Comparison of ENCODE assay signal across 1 cellular context in the genomic region with DNA sequence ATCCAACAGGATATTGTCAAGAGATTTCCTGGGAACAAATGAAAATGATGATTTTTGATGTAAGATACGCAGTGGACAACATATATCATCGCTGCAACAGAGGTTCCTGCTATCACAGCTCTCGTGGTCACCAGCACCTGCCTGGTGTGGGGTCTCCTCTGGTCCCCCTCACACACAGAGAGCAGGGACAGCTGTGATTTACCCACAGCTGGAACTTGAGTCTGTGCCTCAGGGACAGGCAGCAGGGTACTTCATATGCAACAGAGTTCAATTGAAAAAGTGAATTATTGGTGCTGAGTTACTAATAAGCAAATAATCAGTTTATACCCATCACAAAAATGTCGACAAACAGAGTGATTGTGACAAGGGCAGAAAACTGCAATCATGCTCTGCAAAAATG.
TF ChIP-seq lines count a peak whose summit lies in the region.

No MANE protein-coding gene starts in this region.

TF ChIP-seq in HCT116, 20 proteins besides CTCF, POLR2A, EP300 and RAD21:
- TF ChIP-seq, protein P1, sequence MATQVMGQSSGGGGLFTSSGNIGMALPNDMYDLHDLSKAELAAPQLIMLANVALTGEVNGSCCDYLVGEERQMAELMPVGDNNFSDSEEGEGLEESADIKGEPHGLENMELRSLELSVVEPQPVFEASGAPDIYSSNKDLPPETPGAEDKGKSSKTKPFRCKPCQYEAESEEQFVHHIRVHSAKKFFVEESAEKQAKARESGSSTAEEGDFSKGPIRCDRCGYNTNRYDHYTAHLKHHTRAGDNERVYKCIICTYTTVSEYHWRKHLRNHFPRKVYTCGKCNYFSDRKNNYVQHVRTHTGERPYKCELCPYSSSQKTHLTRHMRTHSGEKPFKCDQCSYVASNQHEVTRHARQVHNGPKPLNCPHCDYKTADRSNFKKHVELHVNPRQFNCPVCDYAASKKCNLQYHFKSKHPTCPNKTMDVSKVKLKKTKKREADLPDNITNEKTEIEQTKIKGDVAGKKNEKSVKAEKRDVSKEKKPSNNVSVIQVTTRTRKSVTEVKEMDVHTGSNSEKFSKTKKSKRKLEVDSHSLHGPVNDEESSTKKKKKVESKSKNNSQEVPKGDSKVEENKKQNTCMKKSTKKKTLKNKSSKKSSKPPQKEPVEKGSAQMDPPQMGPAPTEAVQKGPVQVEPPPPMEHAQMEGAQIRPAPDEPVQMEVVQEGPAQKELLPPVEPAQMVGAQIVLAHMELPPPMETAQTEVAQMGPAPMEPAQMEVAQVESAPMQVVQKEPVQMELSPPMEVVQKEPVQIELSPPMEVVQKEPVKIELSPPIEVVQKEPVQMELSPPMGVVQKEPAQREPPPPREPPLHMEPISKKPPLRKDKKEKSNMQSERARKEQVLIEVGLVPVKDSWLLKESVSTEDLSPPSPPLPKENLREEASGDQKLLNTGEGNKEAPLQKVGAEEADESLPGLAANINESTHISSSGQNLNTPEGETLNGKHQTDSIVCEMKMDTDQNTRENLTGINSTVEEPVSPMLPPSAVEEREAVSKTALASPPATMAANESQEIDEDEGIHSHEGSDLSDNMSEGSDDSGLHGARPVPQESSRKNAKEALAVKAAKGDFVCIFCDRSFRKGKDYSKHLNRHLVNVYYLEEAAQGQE (IDR thresholded peaks at IDR 0.05; ENCODE audit: low read depth), result no peak
- TF ChIP-seq SP1 (IDR thresholded peaks at IDR 0.05; ENCODE audit: low read depth) (no peak), EZH2 (IDR thresholded peaks at IDR 0.05) (no peak), EZH2phosphoT487 (IDR thresholded peaks at IDR 0.05; ENCODE audit: borderline replicate concordance) (no peak), ELF1 (IDR thresholded peaks at IDR 0.05; ENCODE audit: borderline replicate concordance, low read depth) (no peak), FOSL1 (IDR thresholded peaks at IDR 0.05; ENCODE audit: low read depth) (no peak), CEBPB (IDR thresholded peaks at IDR 0.05; ENCODE audit: low read depth) (no peak), SIN3A (IDR thresholded peaks at IDR 0.05; ENCODE audit: low read depth) (no peak), JUND (IDR thresholded peaks at IDR 0.05) (no peak), YY1 (IDR thresholded peaks at IDR 0.05; ENCODE audit: extremely low read depth, insufficient replicate concordance, low read depth, low read length) (no peak)
- TF ChIP-seq, protein P2, sequence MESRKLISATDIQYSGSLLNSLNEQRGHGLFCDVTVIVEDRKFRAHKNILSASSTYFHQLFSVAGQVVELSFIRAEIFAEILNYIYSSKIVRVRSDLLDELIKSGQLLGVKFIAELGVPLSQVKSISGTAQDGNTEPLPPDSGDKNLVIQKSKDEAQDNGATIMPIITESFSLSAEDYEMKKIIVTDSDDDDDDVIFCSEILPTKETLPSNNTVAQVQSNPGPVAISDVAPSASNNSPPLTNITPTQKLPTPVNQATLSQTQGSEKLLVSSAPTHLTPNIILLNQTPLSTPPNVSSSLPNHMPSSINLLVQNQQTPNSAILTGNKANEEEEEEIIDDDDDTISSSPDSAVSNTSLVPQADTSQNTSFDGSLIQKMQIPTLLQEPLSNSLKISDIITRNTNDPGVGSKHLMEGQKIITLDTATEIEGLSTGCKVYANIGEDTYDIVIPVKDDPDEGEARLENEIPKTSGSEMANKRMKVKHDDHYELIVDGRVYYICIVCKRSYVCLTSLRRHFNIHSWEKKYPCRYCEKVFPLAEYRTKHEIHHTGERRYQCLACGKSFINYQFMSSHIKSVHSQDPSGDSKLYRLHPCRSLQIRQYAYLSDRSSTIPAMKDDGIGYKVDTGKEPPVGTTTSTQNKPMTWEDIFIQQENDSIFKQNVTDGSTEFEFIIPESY (IDR thresholded peaks at IDR 0.05; ENCODE audit: extremely low read depth, insufficient replicate concordance, low read length), result no peak
- TF ChIP-seq, protein P3, sequence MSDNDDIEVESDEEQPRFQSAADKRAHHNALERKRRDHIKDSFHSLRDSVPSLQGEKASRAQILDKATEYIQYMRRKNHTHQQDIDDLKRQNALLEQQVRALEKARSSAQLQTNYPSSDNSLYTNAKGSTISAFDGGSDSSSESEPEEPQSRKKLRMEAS (IDR thresholded peaks at IDR 0.05), result no peak
- TF ChIP-seq, protein P4, sequence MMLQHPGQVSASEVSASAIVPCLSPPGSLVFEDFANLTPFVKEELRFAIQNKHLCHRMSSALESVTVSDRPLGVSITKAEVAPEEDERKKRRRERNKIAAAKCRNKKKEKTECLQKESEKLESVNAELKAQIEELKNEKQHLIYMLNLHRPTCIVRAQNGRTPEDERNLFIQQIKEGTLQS (IDR thresholded peaks at IDR 0.05), result no peak
